Comparison of ENCODE assay signal across 14 cellular contexts in the genomic region with DNA sequence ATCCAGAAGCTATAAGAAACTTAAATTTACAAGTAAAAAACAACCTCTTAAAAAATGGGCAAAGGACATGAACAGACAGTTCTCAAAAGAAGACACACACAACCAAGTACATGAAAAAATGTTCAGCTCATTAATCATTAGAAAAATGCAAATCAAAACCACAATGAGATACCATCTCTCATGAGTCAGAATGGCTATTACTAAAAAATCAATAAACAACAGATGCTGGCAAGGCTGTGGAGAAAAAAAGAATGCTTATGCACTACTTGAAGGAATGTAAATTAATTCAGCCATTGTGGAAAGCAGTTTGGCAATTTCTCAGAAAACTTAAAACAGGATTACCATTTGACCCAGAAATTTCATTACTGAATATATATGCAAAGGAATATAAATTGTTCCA.
"Had no signal": no experiment of that assay in that cellular context is flagged by ENCODE, and none has a peak within 500 bp of the region (broad histone marks: within the 10 kb centered on the region; RNA-seq: fewer than 3 reads in every experiment).

No MANE protein-coding gene starts in this region.

- DNase-seq: activated CD4-positive, alpha-beta T cell treated with anti-CD3 and anti-CD28 coated beads, Interleukin-2, amount 50 U/mL, for 4 hours; activated CD4-positive, CD25-positive, alpha-beta regulatory T cell treated with anti-CD3 and anti-CD28 coated beads, Interleukin-2, amount 50 U/mL, for 72 hours; activated CD8-positive, alpha-beta memory T cell treated with anti-CD3 and anti-CD28 coated beads, Interleukin-2, amount 10 ng/mL, durations not matched to agents 7 days and 5 days; activated effector memory CD4-positive, alpha-beta T cell treated with anti-CD3 and anti-CD28 coated beads, Interleukin-2, amount 50 U/mL, for 16 hours; activated T-cell treated with anti-CD3 and anti-CD28 coated beads, Interleukin-2, amount 50 U/mL, for 24 hours; amygdala; head of caudate nucleus; nephron progenitor cell; stimulated activated CD4-positive, alpha-beta T cell treated with anti-CD3 and anti-CD28 coated beads, Interleukin-15, amount 100 ng/mL, for 24 hours; stimulated activated CD4-positive, alpha-beta T cell treated with anti-CD3 and anti-CD28 coated beads, Interleukin-4, amount 100 ng/mL, for 24 hours; stimulated activated naive CD8-positive, alpha-beta T cell treated with anti-CD3 and anti-CD28 coated beads, Interleukin-15, amount 100 ng/mL, for 72 hours; T-helper 9 cell; testis had no signal

- H3K4me3 ChIP-seq: cardiac muscle cell, testis had no signal

- H3K27ac ChIP-seq: cardiac muscle cell, testis had no signal

- H3K36me3 ChIP-seq: cardiac muscle cell had no signal

- H3K27me3 ChIP-seq: cardiac muscle cell, testis had no signal

- H3K4me1 ChIP-seq: testis had no signal

- H3K9me3 ChIP-seq: testis had no signal
